ENCODE assay signal across 12 cellular contexts in genomic region chr14:55348766-55349453, GRCh38.
DNase-seq lines count a peak whose midpoint lies in the region; ATAC-seq and TF ChIP-seq lines count a peak whose summit lies in the region.
"Had no signal": no experiment of that assay in that cellular context is flagged by ENCODE, and none has a peak within 500 bp of the region (broad histone marks: within the 10 kb centered on the region; RNA-seq: fewer than 3 reads in every experiment).

No MANE protein-coding gene starts in this region.

- H3K36me3 Mint-ChIP-seq in CD4-positive, CD25-positive, alpha-beta regulatory T cell = peaks cover 17% of the 10 kb centered on the region
- no peaks in the 10 kb centered on the region for H3K36me3 Mint-ChIP-seq in IgD-negative memory B cell

- H3K4me1 Mint-ChIP-seq in CD4-positive, CD25-positive, alpha-beta regulatory T cell = peaks cover 35 to 73% (median 45%) of the 10 kb centered on the region in 4 donors
- peaks cover 21 to 34% (median 26%) of the 10 kb centered on the region in 3 donors for H3K4me1 Mint-ChIP-seq in IgD-negative memory B cell
- H3K4me1 Mint-ChIP-seq: neural crest cell had no signal

- peak; percentile 54 to 70 for ATAC-seq in CD4-positive, CD25-positive, alpha-beta regulatory T cell (ENCODE audit: low read depth in 2 of 2)
- ATAC-seq in GM19035 (IDR thresholded peaks at IDR 0.05; ENCODE audit: unreplicated experiment) (peak; percentile 56), HG02678 (IDR thresholded peaks at IDR 0.05; ENCODE audit: unreplicated experiment) (no peak)
- ATAC-seq: GM23338 had no signal

- H2AFZ ChIP-seq in hepatocyte = no peak overlapping the region
- H2AFZ ChIP-seq: GM23338 had no signal

- H3K9me2 ChIP-seq in hepatocyte (replicated peaks; ENCODE audit: insufficient read depth) = no peaks in the 10 kb centered on the region

- H4K20me1 ChIP-seq in hepatocyte (ENCODE audit: insufficient read depth, poor library complexity, severe bottlenecking) = peaks cover 12% of the 10 kb centered on the region

- H3K4me2 ChIP-seq in hepatocyte = peak overlapping the region; percentile 7
- H3K4me2 ChIP-seq: GM23338 had no signal

- peak overlapping the region; percentile 63 for H3K4me3 ChIP-seq in CD4-positive, CD25-positive, alpha-beta regulatory T cell (ENCODE audit: low read depth, low read length)
- H3K4me3 ChIP-seq in hepatocyte = no peak overlapping the region
- H3K4me3 ChIP-seq: GM23338 had no signal

- H3K4me1 ChIP-seq in CD4-positive, CD25-positive, alpha-beta regulatory T cell (ENCODE audit: control insufficient read depth, insufficient read depth, low read length, poor library complexity, severe bottlenecking) = peaks cover 22% of the 10 kb centered on the region
- peaks cover 8% of the 10 kb centered on the region for H3K4me1 ChIP-seq in hepatocyte (ENCODE audit: insufficient read depth)

- no peaks in the 10 kb centered on the region for H3K27me3 Mint-ChIP-seq in CD4-positive, CD25-positive, alpha-beta regulatory T cell
- H3K27me3 Mint-ChIP-seq in IgD-negative memory B cell = no peaks in the 10 kb centered on the region

- H3K79me2 ChIP-seq in hepatocyte = peaks cover 75% of the 10 kb centered on the region

- H3K9me3 Mint-ChIP-seq in CD4-positive, CD25-positive, alpha-beta regulatory T cell = peaks cover 0 to 2% (median 0%) of the 10 kb centered on the region in 7 donors
- no peaks in the 10 kb centered on the region for H3K9me3 Mint-ChIP-seq in IgD-negative memory B cell
- H3K9me3 Mint-ChIP-seq: GM23338, neural crest cell had no signal

- peaks cover 15% of the 10 kb centered on the region for H3K36me3 ChIP-seq in CD4-positive, CD25-positive, alpha-beta regulatory T cell (ENCODE audit: control insufficient read depth, insufficient read depth, low read length)
- no peaks in the 10 kb centered on the region for H3K36me3 ChIP-seq in hepatocyte (replicated peaks; ENCODE audit: insufficient read depth, low read depth)

- TF ChIP-seq CTCF in hepatocyte (IDR thresholded peaks at IDR 0.05; ENCODE audit: poor library complexity) = no peak

- peak overlapping the region in 3 of 4 donors; percentile 5 to 76 (median 8) for H3K4me3 Mint-ChIP-seq in CD4-positive, CD25-positive, alpha-beta regulatory T cell
- H3K4me3 Mint-ChIP-seq in IgD-negative memory B cell = peak overlapping the region; percentile 6 to 85 (median 72)
- H3K4me3 Mint-ChIP-seq: GM23338, neural crest cell had no signal

- peak in 1 of 3 donors; percentile 31 for DNase-seq in CD4-positive, CD25-positive, alpha-beta regulatory T cell
- no peak for DNase-seq in hepatocyte (ENCODE audit: low spot score)
- DNase-seq in GF-D8 (lab: John Stamatoyannopoulos, UW) = no peak
- no peak for DNase-seq in NCI-H1105 treated with DMSO at 0.1 percent for 48 hours (lab: John Stamatoyannopoulos, UW)
- no peak for DNase-seq in NCI-H2196 (lab: John Stamatoyannopoulos, UW; ENCODE audit: unreplicated experiment)
- DNase-seq: erythroblast, NCI-H510A had no signal

- peak overlapping the region; percentile 42 to 96 (median 85) for H3K27ac Mint-ChIP-seq in CD4-positive, CD25-positive, alpha-beta regulatory T cell
- peak overlapping the region; percentile 8 to 76 (median 65) for H3K27ac Mint-ChIP-seq in IgD-negative memory B cell
- H3K27ac Mint-ChIP-seq: GM23338 had no signal

- 49% methylated on average over 4 of the region's 4 CpGs for WGBS in hepatocyte (ENCODE audit: low lambda C conversion rate, missing lambda C conversion rate)

- no peaks in the 10 kb centered on the region for H3K27me3 ChIP-seq in CD4-positive, CD25-positive, alpha-beta regulatory T cell (ENCODE audit: control insufficient read depth, insufficient read depth, low read length)
- no peaks in the 10 kb centered on the region for H3K27me3 ChIP-seq in hepatocyte

- peak overlapping the region; percentile 30 for H3K27ac ChIP-seq in CD4-positive, CD25-positive, alpha-beta regulatory T cell (ENCODE audit: insufficient read depth, low read length, poor library complexity, severe bottlenecking)
- no peak overlapping the region for H3K27ac ChIP-seq in hepatocyte

- H3K9me3 ChIP-seq in CD4-positive, CD25-positive, alpha-beta regulatory T cell (ENCODE audit: control insufficient read depth in 2 of 2, low read length in 2 of 2) = no peaks in the 10 kb centered on the region
- no peaks in the 10 kb centered on the region for H3K9me3 ChIP-seq in hepatocyte (ENCODE audit: low read depth)
